ENCODE assay signal across 16 cellular contexts in genomic region chr1:13731897-13732296, GRCh38. TPM values are rescaled to one million over a fixed set of nuclear protein-coding genes. Genes with fewer than 3 reads are reported as not detected.
DNase-seq lines count a peak whose midpoint lies in the region; ATAC-seq and TF ChIP-seq lines count a peak whose summit lies in the region.
"Had no signal": no experiment of that assay in that cellular context is flagged by ENCODE, and none has a peak within 500 bp of the region (broad histone marks: within the 10 kb centered on the region; RNA-seq: fewer than 3 reads in every experiment).

No MANE protein-coding gene starts in this region.

- POLR2A ChIA-PET in T-cell (lab: Charles Lee): interaction anchor here (0.5 to 3.3 kb wide), 6 partner anchors 16 to 31 kb away, joined by 3 to 46 read pairs (median 4); no protein-coding TSS in a partner anchor
- POLR2A ChIA-PET in PC-9 (lab: Charles Lee; ENCODE audit: unreplicated experiment): no interaction called here

- no peak for ATAC-seq in stimulated activated naive CD8-positive, alpha-beta T cell treated with anti-CD3 and anti-CD28 coated beads, Interleukin-15, Interleukin-2, amounts not matched to agents 100 U/mL and 50 U/mL, for 24 hours
- ATAC-seq in T-cell (replicated peaks in 1 of 4): no peak
- ATAC-seq: HepG2, WTC11 had no signal

- no peaks in the 10 kb centered on the region for H3K4me1 ChIP-seq in SJCRH30
- no peaks in the 10 kb centered on the region for H3K4me1 ChIP-seq in PC-9 (replicated peaks; ENCODE audit: insufficient read depth)
- H3K4me1 ChIP-seq: breast epithelium had no signal

- no peaks in the 10 kb centered on the region for H3K9me3 ChIP-seq in SJCRH30 (replicated peaks)
- no peaks in the 10 kb centered on the region for H3K9me3 ChIP-seq in PC-9 (ENCODE audit: insufficient read depth, low read depth)
- H3K9me3 ChIP-seq: breast epithelium, ovary had no signal

- H3K27me3 ChIP-seq in SJCRH30 (peaks cover 5% of the 10 kb centered on the region; the same call in 1 of the 2 replicates), PC-9 (ENCODE audit: insufficient read depth, low read depth) (0 out of 2 replicates have a peak, but pooled peaks cover 2% of the 10 kb centered on the region)
- H3K27me3 ChIP-seq: breast epithelium, ovary had no signal

- peaks cover 28% of the 10 kb centered on the region for H3K36me3 Mint-ChIP-seq in stimulated activated naive CD8-positive, alpha-beta T cell treated with anti-CD3 and anti-CD28 coated beads, Interleukin-15, Interleukin-2, amounts not matched to agents 100 ng/mL and 50 ng/mL, for 24 hours (ENCODE audit: low read depth)
- H3K36me3 Mint-ChIP-seq in T-cell (no peaks in the 10 kb centered on the region), immature natural killer cell (no peaks in the 10 kb centered on the region)
- H3K36me3 Mint-ChIP-seq: WTC11 had no signal

- CTCF ChIA-PET in T-cell (lab: Charles Lee): interaction anchor here (0.5 to 2.2 kb wide), 6 partner anchors 11 to 36 kb away, joined by 3 to 17 read pairs (median 4); no protein-coding TSS in a partner anchor
- CTCF ChIA-PET in PC-9 (lab: Charles Lee): interaction anchor here (0.6 kb wide), 1 partner anchor 160 kb away, joined by 3 read pairs; no protein-coding TSS in a partner anchor

- H3K4me3 Mint-ChIP-seq in stimulated activated naive CD8-positive, alpha-beta T cell treated with anti-CD3 and anti-CD28 coated beads, Interleukin-15, Interleukin-2, amounts not matched to agents 100 ng/mL and 50 ng/mL, for 24 hours: peak overlapping the region; percentile 83
- H3K4me3 Mint-ChIP-seq in T-cell (peak overlapping the region; percentile 22 to 79 (median 67)), immature natural killer cell (peak overlapping the region; percentile 40 to 88 (median 86))
- H3K4me3 Mint-ChIP-seq: WTC11 had no signal

- H3K27ac ChIP-seq in SJCRH30: no peak overlapping the region
- H3K27ac ChIP-seq in PC-9: no peak overlapping the region

- H3K4me3 ChIP-seq in SJCRH30 (no peak overlapping the region), PC-9 (no peak overlapping the region)
- H3K4me3 ChIP-seq: breast epithelium, ovary had no signal

- peak overlapping the region; percentile 96 for H3K27ac Mint-ChIP-seq in stimulated activated naive CD8-positive, alpha-beta T cell treated with anti-CD3 and anti-CD28 coated beads, Interleukin-15, Interleukin-2, amounts not matched to agents 100 ng/mL and 50 ng/mL, for 24 hours
- H3K27ac Mint-ChIP-seq in T-cell (peak overlapping the region; percentile 96 to 99), immature natural killer cell (peak overlapping the region; percentile 94 to 100 (median 98))
- H3K27ac Mint-ChIP-seq: WTC11 had no signal

- no peak overlapping the region for H3K4me2 ChIP-seq in PC-9

- no peaks in the 10 kb centered on the region for H3K9me3 Mint-ChIP-seq in stimulated activated naive CD8-positive, alpha-beta T cell treated with anti-CD3 and anti-CD28 coated beads, Interleukin-15, Interleukin-2, amounts not matched to agents 100 ng/mL and 50 ng/mL, for 24 hours
- no peaks in the 10 kb centered on the region for H3K9me3 Mint-ChIP-seq in T-cell
- no peaks in the 10 kb centered on the region for H3K9me3 Mint-ChIP-seq in immature natural killer cell
- H3K9me3 Mint-ChIP-seq: WTC11 had no signal

- intact Hi-C loops in PC-9 (cut with micrococcal nuclease; ENCODE audit: unreplicated experiment): no loop called here

- H3K27me3 Mint-ChIP-seq in stimulated activated naive CD8-positive, alpha-beta T cell treated with anti-CD3 and anti-CD28 coated beads, Interleukin-15, Interleukin-2, amounts not matched to agents 100 ng/mL and 50 ng/mL, for 24 hours: no peaks in the 10 kb centered on the region
- no peaks in the 10 kb centered on the region for H3K27me3 Mint-ChIP-seq in T-cell
- H3K27me3 Mint-ChIP-seq in immature natural killer cell (ENCODE audit: low read depth in 3 of 3): peaks cover 3 to 12% (median 10%) of the 10 kb centered on the region in 3 donors

- H3K79me2 ChIP-seq in PC-9 (ENCODE audit: low read depth): no peaks in the 10 kb centered on the region

- no TSS peak for BruUV-seq in PC-9 (replicated peaks; lab: Mats Ljungman, UMichigan)

- H3K36me3 ChIP-seq in SJCRH30: no peaks in the 10 kb centered on the region
- no peaks in the 10 kb centered on the region for H3K36me3 ChIP-seq in PC-9 (ENCODE audit: low read depth)
- H3K36me3 ChIP-seq: breast epithelium, ovary had no signal

- H3K4me1 Mint-ChIP-seq in stimulated activated naive CD8-positive, alpha-beta T cell treated with anti-CD3 and anti-CD28 coated beads, Interleukin-15, Interleukin-2, amounts not matched to agents 100 ng/mL and 50 ng/mL, for 24 hours (ENCODE audit: low read depth): peaks cover 89% of the 10 kb centered on the region
- H3K4me1 Mint-ChIP-seq in T-cell (peaks cover 82 to 88% (median 85%) of the 10 kb centered on the region in 3 donors), immature natural killer cell (peaks cover 64 to 73% of the 10 kb centered on the region in 2 donors)

- no peak for DNase-seq in stimulated activated naive CD8-positive, alpha-beta T cell treated with anti-CD3 and anti-CD28 coated beads, Interleukin-15, Interleukin-2, amounts not matched to agents 100 U/mL and 50 U/mL, for 24 hours
- no peak for DNase-seq in T-cell
- DNase-seq in immature natural killer cell: no peak
- DNase-seq in SJCRH30: no peak
- no peak for DNase-seq in PC-9
- no peak for DNase-seq in NCI-H2107 treated with DMSO at 0.1 percent for 48 hours (lab: John Stamatoyannopoulos, UW; ENCODE audit: unreplicated experiment)
- no peak for DNase-seq in AG08395 (ENCODE audit: low spot score)
- DNase-seq: foreskin melanocyte; NCI-H1417; ovary; stimulated activated CD4-positive, alpha-beta T cell treated with anti-CD3 and anti-CD28 coated beads, Interleukin-12 subunit alpha, Interleukin-12 subunit beta, amount 100 ng/mL, for 4 hours; trophoblast cell had no signal

- no peaks in the 10 kb centered on the region for H3K9me2 ChIP-seq in PC-9 (ENCODE audit: insufficient read depth)

- H4K20me1 ChIP-seq in PC-9 (ENCODE audit: insufficient read depth): no peaks in the 10 kb centered on the region

- H2AFZ ChIP-seq in PC-9: no peak overlapping the region

- no peak for TF ChIP-seq CTCF in PC-9 (conservative IDR thresholded peaks at IDR 0.05)

- H3F3A ChIP-seq in PC-9 (ENCODE audit: insufficient read depth, low read depth): no peaks in the 10 kb centered on the region

RNA-seq across cellular contexts. Expression of gene PRDM2, which starts 31.9 kb away (rescaled TPM):
- 100 to 1,000 TPM in 2 of 5 donors, 10 to 100 TPM in 3; 93.3 to 162 (median 99.4) TPM for total RNA-seq in T-cell
- polyA plus RNA-seq in immature natural killer cell: 10 to 100 TPM in 2 of 3 donors, 1 to 10 TPM in 1; 9.6 to 34.1 (median 10.8) TPM
- total RNA-seq in SJCRH30 (2014; rRNA removed; shearing (Covaris generic)): 25.2 and 28.4 TPM in 2 replicates
- total RNA-seq in PC-9 (2021): 21.6 and 32.1 TPM in 2 replicates
